Comparison of ENCODE assay signal across 8 cellular contexts in the genomic region with DNA sequence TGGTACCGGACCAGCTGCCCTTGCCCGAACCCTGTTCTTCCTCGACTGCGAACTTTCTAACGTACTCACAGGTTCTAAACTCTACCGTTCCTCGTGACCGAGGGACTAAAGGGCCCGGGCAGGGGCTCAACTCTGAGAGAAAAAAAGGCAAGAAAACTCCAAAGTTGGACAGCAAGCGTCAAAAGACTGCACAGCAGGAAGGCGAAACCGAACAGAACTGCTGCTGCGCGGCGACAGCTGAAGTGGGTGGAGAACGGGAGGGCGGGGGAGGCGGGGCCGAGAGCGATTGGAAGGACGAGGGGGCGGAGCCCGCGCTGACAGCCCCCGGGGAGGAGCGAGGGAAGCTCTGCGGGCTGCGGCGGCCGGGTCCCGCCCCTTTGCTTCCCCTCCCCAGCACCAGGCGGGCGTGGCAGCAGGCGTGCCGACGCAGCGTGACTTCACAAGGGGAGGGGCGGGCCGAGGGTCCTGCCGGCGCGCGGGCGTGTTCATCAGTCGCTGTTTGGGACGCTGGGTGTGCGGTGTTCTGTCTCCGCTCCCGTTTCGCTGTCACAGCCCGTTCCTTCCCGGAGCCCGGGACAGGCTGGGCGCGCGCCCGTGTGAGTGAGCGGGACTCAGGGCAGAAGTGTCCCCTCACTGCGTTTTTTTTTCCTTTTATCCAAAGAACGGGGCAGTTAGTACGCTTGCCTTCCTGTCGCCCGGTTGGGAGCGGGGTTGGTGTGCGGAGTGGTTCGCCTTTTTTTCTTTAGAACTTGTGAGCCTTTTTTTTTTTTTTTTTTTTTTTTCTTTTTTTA. TPM values are rescaled to one million over a fixed set of nuclear protein-coding genes. Genes with fewer than 3 reads are reported as not detected.
DNase-seq lines count a peak whose midpoint lies in the region; ATAC-seq and TF ChIP-seq lines count a peak whose summit lies in the region.

A gene with protein sequence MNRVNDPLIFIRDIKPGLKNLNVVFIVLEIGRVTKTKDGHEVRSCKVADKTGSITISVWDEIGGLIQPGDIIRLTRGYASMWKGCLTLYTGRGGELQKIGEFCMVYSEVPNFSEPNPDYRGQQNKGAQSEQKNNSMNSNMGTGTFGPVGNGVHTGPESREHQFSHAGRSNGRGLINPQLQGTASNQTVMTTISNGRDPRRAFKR (plus strand): TSS at position 491 of the 791 bp plus-strand sequence. CDS start 479 bp downstream, outside the sequence.

- H3K9ac ChIP-seq in SU-DHL-6 (ENCODE audit: low read length), result peak within 1 kb of the TSS; percentile 86

- peaks cover 21% of the 10 kb centered on the region for H3K36me3 ChIP-seq in SU-DHL-6 (ENCODE audit: low read length)
- H3K36me3 ChIP-seq in thoracic aorta, result peaks cover 4% of the 10 kb centered on the region

- peaks cover 44% of the 10 kb centered on the region for H3K4me1 Mint-ChIP-seq in activated naive CD8-positive, alpha-beta T cell treated with anti-CD3 and anti-CD28 coated beads for 36 hours
- peaks cover 8% of the 10 kb centered on the region for H3K4me1 Mint-ChIP-seq in glutamatergic neuron (ENCODE audit: low read depth, unreplicated experiment)
- peaks cover 50% of the 10 kb centered on the region for H3K4me1 Mint-ChIP-seq in osteocyte (ENCODE audit: unreplicated experiment)

- no peaks in the 10 kb centered on the region for H3K9me3 ChIP-seq in SU-DHL-6 (ENCODE audit: insufficient read depth, low read length)
- H3K9me3 ChIP-seq in thoracic aorta, result no peaks in the 10 kb centered on the region

- peak within 1 kb of the TSS; percentile 99 for H3K4me2 ChIP-seq in SU-DHL-6 (ENCODE audit: low read depth, low read length, poor library complexity, severe bottlenecking)

- no peaks in the 10 kb centered on the region for H3K27me3 Mint-ChIP-seq in activated naive CD8-positive, alpha-beta T cell treated with anti-CD3 and anti-CD28 coated beads for 36 hours
- H3K27me3 Mint-ChIP-seq in glutamatergic neuron (ENCODE audit: unreplicated experiment) (peaks cover 5% of the 10 kb centered on the region), osteocyte (ENCODE audit: unreplicated experiment) (no peaks in the 10 kb centered on the region)

- H3K9me3 Mint-ChIP-seq in activated naive CD8-positive, alpha-beta T cell treated with anti-CD3 and anti-CD28 coated beads for 36 hours, result no peaks in the 10 kb centered on the region
- peaks cover 5% of the 10 kb centered on the region for H3K9me3 Mint-ChIP-seq in glutamatergic neuron (ENCODE audit: unreplicated experiment)
- H3K9me3 Mint-ChIP-seq in osteocyte (ENCODE audit: unreplicated experiment), result no peaks in the 10 kb centered on the region

- H3K4me3 Mint-ChIP-seq in activated naive CD8-positive, alpha-beta T cell treated with anti-CD3 and anti-CD28 coated beads for 36 hours, result peak within 1 kb of the TSS; percentile 91
- H3K4me3 Mint-ChIP-seq in glutamatergic neuron (ENCODE audit: unreplicated experiment) (peak within 1 kb of the TSS; percentile 95), osteocyte (ENCODE audit: unreplicated experiment) (peak within 1 kb of the TSS; percentile 98)

- peaks cover 32% of the 10 kb centered on the region for H3F3A ChIP-seq in SU-DHL-6 (ENCODE audit: insufficient read depth)

- H2AFZ ChIP-seq in SU-DHL-6 (ENCODE audit: low read depth, low read length, severe bottlenecking), result peak within 1 kb of the TSS; percentile 20

- H3K4me1 ChIP-seq in thoracic aorta (ENCODE audit: control insufficient read depth in 1 of 2, low read depth in 2 of 2), result peaks cover 30 to 34% of the 10 kb centered on the region in 2 donors

- H3K27me3 ChIP-seq in SU-DHL-6 (ENCODE audit: low read length), result no peaks in the 10 kb centered on the region
- no peaks in the 10 kb centered on the region for H3K27me3 ChIP-seq in thoracic aorta (replicated peaks; ENCODE audit: insufficient read depth)

- DNase-seq in GM12865 (ENCODE audit: low read depth), result peak; percentile 99
- DNase-seq in NCI-H1417 (lab: John Stamatoyannopoulos, UW), result peak; percentile 91 to 93 (median 93)
- peak; percentile 99 for DNase-seq in activated naive CD8-positive, alpha-beta T cell treated with anti-CD3 and anti-CD28 coated beads for 36 hours
- peak; percentile 99 for DNase-seq in glutamatergic neuron
- DNase-seq in osteocyte (ENCODE audit: extremely low spot score, unreplicated experiment), result peak; percentile 99
- peak; percentile 94 for DNase-seq in thoracic aorta (ENCODE audit: low spot score)

- H3K79me2 ChIP-seq in SU-DHL-6 (ENCODE audit: insufficient read depth, low read length), result peaks cover 34% of the 10 kb centered on the region

- H3K4me3 ChIP-seq in GM12865 (ENCODE audit: low read depth, low read length), result peak within 1 kb of the TSS; percentile 99
- H3K4me3 ChIP-seq in SU-DHL-6 (ENCODE audit: insufficient read depth, low read length, poor library complexity, severe bottlenecking), result peak within 1 kb of the TSS; percentile 93
- H3K4me3 ChIP-seq in thoracic aorta, result peak within 1 kb of the TSS; percentile 96

- peaks cover 34% of the 10 kb centered on the region for H3K36me3 Mint-ChIP-seq in activated naive CD8-positive, alpha-beta T cell treated with anti-CD3 and anti-CD28 coated beads for 36 hours
- no peaks in the 10 kb centered on the region for H3K36me3 Mint-ChIP-seq in glutamatergic neuron (ENCODE audit: unreplicated experiment)
- H3K36me3 Mint-ChIP-seq in osteocyte (ENCODE audit: unreplicated experiment), result peaks cover 6% of the 10 kb centered on the region

- no peak for TF ChIP-seq CTCF in GM12865 (IDR thresholded peaks at IDR 0.05; ENCODE audit: insufficient read depth, low read depth, low read length, missing control alignments)
- TF ChIP-seq CTCF in SU-DHL-6 (IDR thresholded peaks at IDR 0.05; ENCODE audit: insufficient read depth, low read length, poor library complexity, severe bottlenecking), result no peak
- TF ChIP-seq CTCF in glutamatergic neuron (IDR thresholded peaks at IDR 0.05; ENCODE audit: partially characterized antibody, unreplicated experiment), result no peak
- no peak for TF ChIP-seq CTCF in osteocyte (IDR thresholded peaks at IDR 0.05)
- no peak for TF ChIP-seq CTCF in thoracic aorta (IDR thresholded peaks at IDR 0.05)

- H3K9me2 ChIP-seq in SU-DHL-6 (replicated peaks; ENCODE audit: insufficient read depth, low read length), result no peaks in the 10 kb centered on the region

- H3K27ac ChIP-seq in SU-DHL-6 (ENCODE audit: low read depth, low read length), result peak within 1 kb of the TSS; percentile 84
- peak within 1 kb of the TSS; percentile 99 to 100 for H3K27ac ChIP-seq in thoracic aorta

- ATAC-seq in HG02759 (IDR thresholded peaks at IDR 0.05; ENCODE audit: unreplicated experiment), result peak; percentile 81
- peak; percentile 83 for ATAC-seq in thoracic aorta (ENCODE audit: insufficient number of reproducible peaks, low FRiP score, low read depth)

- peak within 1 kb of the TSS; percentile 99 for H3K27ac Mint-ChIP-seq in activated naive CD8-positive, alpha-beta T cell treated with anti-CD3 and anti-CD28 coated beads for 36 hours
- H3K27ac Mint-ChIP-seq in glutamatergic neuron (ENCODE audit: unreplicated experiment), result peak within 1 kb of the TSS; percentile 98
- peak within 1 kb of the TSS; percentile 99 for H3K27ac Mint-ChIP-seq in osteocyte (ENCODE audit: unreplicated experiment)

- H4K20me1 ChIP-seq in SU-DHL-6 (ENCODE audit: low read depth, low read length), result no peaks in the 10 kb centered on the region

RNA-seq across cellular contexts. Expression of the gene that starts here (rescaled TPM):
- 10 to 100 TPM; 41.1 to 42.1 TPM for total RNA-seq in activated naive CD8-positive, alpha-beta T cell treated with anti-CD3 and anti-CD28 coated beads for 36 hours
- total RNA-seq in glutamatergic neuron (ENCODE audit: unreplicated experiment) (13.0 TPM), osteocyte (10.6 and 12.2 TPM in 2 replicates), thoracic aorta (10 to 100 TPM; 25.2 to 84.7 TPM)

Comparison
In these comparisons a context has a peak if more than half of its experiments do, and no peak if none do; other contexts are left out.
1. Peak in every context shown above with its lines: DNase-seq, ATAC-seq, H3K4me3 ChIP-seq and H3K27ac ChIP-seq.